ENCODE assay signal across 1 cellular context in genomic region chr18:59266019-59266369, GRCh38.
TF ChIP-seq lines count a peak whose summit lies in the region.

No MANE protein-coding gene starts in this region.

TF ChIP-seq in WTC11, 78 proteins besides CTCF, POLR2A, EP300 and RAD21 (continued from another document):
- TF ChIP-seq USF1 (CRISPR knock-in tag; IDR thresholded peaks at IDR 0.05) (no peak), SOX15 (CRISPR knock-in tag; IDR thresholded peaks at IDR 0.05) (no peak), ARID4B (CRISPR knock-in tag; IDR thresholded peaks at IDR 0.05; ENCODE audit: borderline replicate concordance) (no peak), GABPB1 (CRISPR knock-in tag; IDR thresholded peaks at IDR 0.05) (no peak), PRRX2 (CRISPR knock-in tag; IDR thresholded peaks at IDR 0.05) (no peak), ATF6 (CRISPR knock-in tag; IDR thresholded peaks at IDR 0.05) (no peak), RELA (CRISPR knock-in tag; IDR thresholded peaks at IDR 0.05; ENCODE audit: borderline replicate concordance) (no peak)
